ENCODE assay signal across 11 cellular contexts in the genomic region with DNA sequence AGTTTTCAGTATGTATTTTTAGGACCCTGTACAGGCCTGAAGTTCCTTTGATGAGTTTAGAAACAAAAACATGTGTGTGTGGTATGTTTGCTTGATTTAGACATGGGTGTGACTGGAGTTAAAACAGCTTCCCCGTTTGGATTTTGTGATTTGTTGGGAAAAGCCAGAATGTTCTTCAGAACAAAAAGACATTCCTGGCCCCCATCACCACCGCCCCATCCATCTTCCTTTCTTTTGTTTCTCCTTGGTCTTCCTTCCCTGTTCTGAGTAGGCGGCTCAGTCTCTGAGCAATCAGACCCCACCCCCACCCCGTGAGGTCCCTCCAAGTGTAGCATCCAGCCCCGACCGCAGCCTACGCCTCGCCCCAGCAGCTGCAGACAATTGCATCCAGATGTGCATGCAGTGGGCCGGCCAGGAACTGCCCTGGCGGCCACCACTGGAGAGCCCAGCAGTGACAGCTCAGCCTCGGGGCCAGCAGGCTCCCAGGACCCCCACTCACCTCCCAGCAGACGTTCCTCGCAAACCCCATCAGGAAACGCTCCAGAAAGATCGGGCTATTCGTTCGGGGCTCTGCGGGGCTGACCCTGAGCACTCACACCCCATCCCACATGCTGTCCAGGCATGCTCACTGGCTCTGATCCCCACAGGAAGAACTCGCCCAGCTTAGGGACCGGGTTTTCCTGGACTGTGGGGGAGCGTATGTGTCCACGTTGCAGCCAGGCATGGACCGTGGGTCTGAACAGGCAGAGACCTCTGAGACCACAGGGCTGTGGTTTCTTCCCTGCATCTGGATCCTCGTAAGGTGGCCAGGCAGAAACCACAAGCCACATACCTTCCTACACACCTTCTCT.
DNase-seq lines count a peak whose midpoint lies in the region; ATAC-seq and TF ChIP-seq lines count a peak whose summit lies in the region.
"Had no signal": no experiment of that assay in that cellular context is flagged by ENCODE, and none has a peak within 500 bp of the region (broad histone marks: within the 10 kb centered on the region; RNA-seq: fewer than 3 reads in every experiment).

No MANE protein-coding gene starts in this region.

- in situ Hi-C loops in astrocyte of the cerebellum (cut with HindIII; ENCODE audit: low sequenced_read_pairs): loop anchor here (5.0 to 25.0 kb wide), 2 partner anchors 134 to 1154 kb away; a partner anchor contains a TSS

- H3K4me3 ChIP-seq in astrocyte of the cerebellum (ENCODE audit: low read depth, low read length) (no peak overlapping the region), hepatocyte (no peak overlapping the region), skeletal muscle satellite cell (ENCODE audit: low read length) (no peak overlapping the region)

- H3K4me2 ChIP-seq in hepatocyte (peak overlapping the region; percentile 33), skeletal muscle satellite cell (ENCODE audit: low read length) (peak overlapping the region; percentile 46)

- DNase-seq in EH (ENCODE audit: low read depth): peak; percentile 87
- peak; percentile 69 for DNase-seq in astrocyte of the cerebellum (ENCODE audit: low read depth)
- DNase-seq in hepatocyte (ENCODE audit: low spot score): peak; percentile 71
- DNase-seq in NCI-H748 treated with DMSO at 0.1 percent for 48 hours (lab: John Stamatoyannopoulos, UW): no peak
- DNase-seq in natural killer cell treated with Interleukin-12 subunit alpha and Interleukin-12 subunit beta and Interleukin-15 and Interleukin-18, amount 100 ng/mL, for 72 hours (ENCODE audit: low spot score): no peak
- DNase-seq: activated naive CD8-positive, alpha-beta T cell treated with anti-CD3 and anti-CD28 coated beads, Interleukin-2, amount 50 U/mL, for 24 hours; DMS153; Kasumi-1 had no signal

- no peaks in the 10 kb centered on the region for H3K9me2 ChIP-seq in hepatocyte (replicated peaks; ENCODE audit: insufficient read depth)

- H3K27me3 ChIP-seq in hepatocyte: no peaks in the 10 kb centered on the region
- peaks cover 12% of the 10 kb centered on the region for H3K27me3 ChIP-seq in skeletal muscle satellite cell (ENCODE audit: control insufficient read depth, insufficient read depth, low read length)

- no peaks in the 10 kb centered on the region for H4K20me1 ChIP-seq in hepatocyte (ENCODE audit: insufficient read depth, poor library complexity, severe bottlenecking)

- H3K4me3 Mint-ChIP-seq in natural killer cell treated with Interleukin-12 subunit alpha and Interleukin-12 subunit beta and Interleukin-15 and Interleukin-18, amount 100 ng/mL, for 72 hours: no peak overlapping the region
- H3K4me3 Mint-ChIP-seq: activated naive CD8-positive, alpha-beta T cell treated with anti-CD3 and anti-CD28 coated beads, Interleukin-2, amount 50 U/mL, for 24 hours had no signal

- H3K36me3 Mint-ChIP-seq in natural killer cell treated with Interleukin-12 subunit alpha and Interleukin-12 subunit beta and Interleukin-15 and Interleukin-18, amount 100 ng/mL, for 72 hours: no peaks in the 10 kb centered on the region

- ATAC-seq in GM21723 (IDR thresholded peaks at IDR 0.05; ENCODE audit: unreplicated experiment): no peak
- no peak for ATAC-seq in natural killer cell treated with Interleukin-12 subunit alpha and Interleukin-12 subunit beta and Interleukin-15 and Interleukin-18, amount 100 ng/mL, for 72 hours
- ATAC-seq in HG02678 (IDR thresholded peaks at IDR 0.05; ENCODE audit: unreplicated experiment): no peak
- ATAC-seq: activated naive CD8-positive, alpha-beta T cell treated with anti-CD3 and anti-CD28 coated beads, Interleukin-2, amount 50 U/mL, for 24 hours had no signal

- H3K4me1 ChIP-seq in hepatocyte (ENCODE audit: insufficient read depth) (peaks cover 32% of the 10 kb centered on the region), skeletal muscle satellite cell (ENCODE audit: control insufficient read depth, insufficient read depth, low read length) (peaks cover 20% of the 10 kb centered on the region)

- TF ChIP-seq CTCF in astrocyte of the cerebellum (IDR thresholded peaks at IDR 0.05; ENCODE audit: low read depth, low read length, missing control alignments) (no peak), hepatocyte (IDR thresholded peaks at IDR 0.05; ENCODE audit: poor library complexity) (no peak)

- no peaks in the 10 kb centered on the region for H3K36me3 ChIP-seq in hepatocyte (replicated peaks; ENCODE audit: insufficient read depth, low read depth)
- no peaks in the 10 kb centered on the region for H3K36me3 ChIP-seq in skeletal muscle satellite cell (ENCODE audit: insufficient read depth, low read length)

- H3K27me3 Mint-ChIP-seq in natural killer cell treated with Interleukin-12 subunit alpha and Interleukin-12 subunit beta and Interleukin-15 and Interleukin-18, amount 100 ng/mL, for 72 hours: peaks cover 14 to 30% of the 10 kb centered on the region in 2 donors

- H3K4me1 Mint-ChIP-seq in natural killer cell treated with Interleukin-12 subunit alpha and Interleukin-12 subunit beta and Interleukin-15 and Interleukin-18, amount 100 ng/mL, for 72 hours (ENCODE audit: low read depth in 2 of 2): peaks cover 4% of the 10 kb centered on the region in 2 donors

- H2AFZ ChIP-seq in hepatocyte: no peak overlapping the region

- no peak overlapping the region for H3K27ac Mint-ChIP-seq in natural killer cell treated with Interleukin-12 subunit alpha and Interleukin-12 subunit beta and Interleukin-15 and Interleukin-18, amount 100 ng/mL, for 72 hours
- H3K27ac Mint-ChIP-seq: activated naive CD8-positive, alpha-beta T cell treated with anti-CD3 and anti-CD28 coated beads, Interleukin-2, amount 50 U/mL, for 24 hours had no signal

- no peaks in the 10 kb centered on the region for H3K79me2 ChIP-seq in hepatocyte

- H3K9me3 ChIP-seq in hepatocyte (ENCODE audit: low read depth): no peaks in the 10 kb centered on the region
- H3K9me3 ChIP-seq in skeletal muscle satellite cell (replicated peaks; ENCODE audit: low read length): no peaks in the 10 kb centered on the region

- peak overlapping the region; percentile 85 for H3K27ac ChIP-seq in hepatocyte

- H3K9me3 Mint-ChIP-seq in natural killer cell treated with Interleukin-12 subunit alpha and Interleukin-12 subunit beta and Interleukin-15 and Interleukin-18, amount 100 ng/mL, for 72 hours: no peaks in the 10 kb centered on the region
- H3K9me3 Mint-ChIP-seq: activated naive CD8-positive, alpha-beta T cell treated with anti-CD3 and anti-CD28 coated beads, Interleukin-2, amount 50 U/mL, for 24 hours had no signal

- H3K9ac ChIP-seq in skeletal muscle satellite cell (ENCODE audit: low read depth, low read length): no peak overlapping the region

- 47% methylated on average over 24 of the region's 24 CpGs for WGBS in hepatocyte (ENCODE audit: low lambda C conversion rate, missing lambda C conversion rate)

Comparison
In these comparisons a context has a peak if more than half of its experiments do, and no peak if none do; other contexts are left out.
1. DNase-seq: peak in EH (single experiment), astrocyte of the cerebellum (single experiment) and hepatocyte (single experiment); none in NCI-H748 treated with DMSO at 0.1 percent for 48 hours (single experiment) and natural killer cell treated with Interleukin-12 subunit alpha and Interleukin-12 subunit beta and Interleukin-15 and Interleukin-18, amount 100 ng/mL, for 72 hours (single experiment).